21 cellular contexts compared by ENCODE assay signal in genomic region chr3:153038779-153039178, GRCh38.
DNase-seq lines count a peak whose midpoint lies in the region; ATAC-seq, FAIRE-seq and TF ChIP-seq lines count a peak whose summit lies in the region.
"Had no signal": no experiment of that assay in that cellular context is flagged by ENCODE, and none has a peak within 500 bp of the region (broad histone marks: within the 10 kb centered on the region; RNA-seq: fewer than 3 reads in every experiment).

No MANE protein-coding gene starts in this region.

- WGBS in right cardiac atrium: 67% methylated on average over 9 of the region's 9 CpGs
- 10 to 54% (median 28%) methylated on average over 9 of the region's 9 CpGs for WGBS in small intestine, 3 donors

- no peak overlapping the region for H3K27ac Mint-ChIP-seq in activated CD4-positive, alpha-beta T cell treated with anti-CD3 and anti-CD28 coated beads for 36 hours

- H3K27ac ChIP-seq in left ventricle myocardium inferior (replicated peaks): peak overlapping the region; percentile 46
- H3K27ac ChIP-seq in right cardiac atrium (ENCODE audit: low read length): no peak overlapping the region
- no peak overlapping the region for H3K27ac ChIP-seq in small intestine (ENCODE audit: low read depth in 1 of 2, low read length in 1 of 2)
- H3K27ac ChIP-seq: neutrophil, right atrium auricular region had no signal

- peaks cover 3% of the 10 kb centered on the region for H3K4me1 Mint-ChIP-seq in activated CD4-positive, alpha-beta T cell treated with anti-CD3 and anti-CD28 coated beads for 36 hours

- H3K4me3 ChIP-seq in left ventricle myocardium inferior (no peak overlapping the region), right cardiac atrium (ENCODE audit: low read length) (no peak overlapping the region), fibroblast of mammary gland (ENCODE audit: control insufficient read depth, low read depth, low read length) (no peak overlapping the region), small intestine (ENCODE audit: low read depth in 1 of 2, low read length in 2 of 2) (no peak overlapping the region)
- H3K4me3 ChIP-seq: right atrium auricular region had no signal

- no peaks in the 10 kb centered on the region for H3K9me3 Mint-ChIP-seq in activated CD4-positive, alpha-beta T cell treated with anti-CD3 and anti-CD28 coated beads for 36 hours (ENCODE audit: low read depth)

- no peak for TF ChIP-seq CTCF in left ventricle myocardium inferior (IDR thresholded peaks at IDR 0.05; ENCODE audit: borderline replicate concordance)
- no peak for TF ChIP-seq CTCF in fibroblast of mammary gland (conservative IDR thresholded peaks at IDR 0.05; ENCODE audit: control insufficient read depth, insufficient read depth, low read depth, low read length)

- no peaks in the 10 kb centered on the region for H3K27me3 ChIP-seq in left ventricle myocardium inferior (ENCODE audit: low read depth)
- H3K27me3 ChIP-seq in right cardiac atrium (ENCODE audit: control insufficient read depth, insufficient read depth): no peaks in the 10 kb centered on the region
- H3K27me3 ChIP-seq in small intestine (ENCODE audit: control insufficient read depth in 2 of 2, insufficient read depth in 2 of 2, low read length in 2 of 2): no peaks in the 10 kb centered on the region
- H3K27me3 ChIP-seq: neutrophil, right atrium auricular region had no signal

- CTCF ChIA-PET in activated CD4-positive, alpha-beta T cell treated with anti-CD3 and anti-CD28 coated beads for 36 hours (lab: Charles Lee): no interaction called here

- no peak for ATAC-seq in right cardiac atrium
- ATAC-seq in activated CD4-positive, alpha-beta T cell treated with anti-CD3 and anti-CD28 coated beads for 36 hours: no peak
- ATAC-seq: Panc1 had no signal

- H3K9me3 ChIP-seq in left ventricle myocardium inferior (replicated peaks) (no peaks in the 10 kb centered on the region), right cardiac atrium (ENCODE audit: control insufficient read depth, low read length) (no peaks in the 10 kb centered on the region), small intestine (ENCODE audit: control insufficient read depth, low read depth) (no peaks in the 10 kb centered on the region)
- H3K9me3 ChIP-seq: neutrophil, right atrium auricular region had no signal

- H3K4me3 Mint-ChIP-seq in activated CD4-positive, alpha-beta T cell treated with anti-CD3 and anti-CD28 coated beads for 36 hours: no peak overlapping the region

- no peaks in the 10 kb centered on the region for H3K36me3 ChIP-seq in left ventricle myocardium inferior
- H3K36me3 ChIP-seq in small intestine (ENCODE audit: control insufficient read depth in 2 of 2, insufficient read depth in 2 of 2, low read length in 2 of 2): no peaks in the 10 kb centered on the region
- H3K36me3 ChIP-seq: neutrophil, right atrium auricular region had no signal

- no peak for FAIRE-seq in small intestine (lab: Jason Lieb, UNC)
- FAIRE-seq: GM18507 had no signal

- H3K4me1 ChIP-seq in left ventricle myocardium inferior (no peaks in the 10 kb centered on the region), right cardiac atrium (ENCODE audit: control insufficient read depth, insufficient read depth, low read length) (no peaks in the 10 kb centered on the region), small intestine (ENCODE audit: control insufficient read depth in 2 of 2, insufficient read depth in 1 of 2, low read depth in 1 of 2, low read length in 1 of 2) (no peaks in the 10 kb centered on the region)

- intact Hi-C loops in left ventricle myocardium inferior (cut with micrococcal nuclease) (no loop called here), right cardiac atrium (cut with DNase I) (no loop called here)
- intact Hi-C loops in activated CD4-positive, alpha-beta T cell treated with anti-CD3 and anti-CD28 coated beads for 36 hours (cut with DNase I, micrococcal nuclease): no loop called here

- POLR2A ChIA-PET in activated CD4-positive, alpha-beta T cell treated with anti-CD3 and anti-CD28 coated beads for 36 hours (lab: Charles Lee): no interaction called here

- H3K36me3 Mint-ChIP-seq in activated CD4-positive, alpha-beta T cell treated with anti-CD3 and anti-CD28 coated beads for 36 hours (ENCODE audit: low read depth): no peaks in the 10 kb centered on the region

- peaks cover 2% of the 10 kb centered on the region for H3K27me3 Mint-ChIP-seq in activated CD4-positive, alpha-beta T cell treated with anti-CD3 and anti-CD28 coated beads for 36 hours

- DNase-seq in left ventricle myocardium inferior: no peak
- no peak for DNase-seq in right cardiac atrium
- peak; percentile 36 for DNase-seq in RPMI7951 (ENCODE audit: low read depth)
- DNase-seq in fibroblast of mammary gland (ENCODE audit: low read depth): peak; percentile 50
- DNase-seq in small intestine: peak; percentile 41
- no peak for DNase-seq in SHP77 treated with DMSO at 0.1 percent for 48 hours (lab: John Stamatoyannopoulos, UW)
- no peak for DNase-seq in activated CD4-positive, alpha-beta T cell treated with anti-CD3 and anti-CD28 coated beads for 36 hours
- DNase-seq in GM19238 (ENCODE audit: insufficient read length, low spot score): no peak
- DNase-seq: activated CD4-positive, alpha-beta T cell treated with anti-CD3 and anti-CD28 coated beads, Interleukin-2, amount 50 U/mL, for 1 hour; activated naive CD4-positive, alpha-beta T cell treated with Interleukin-2 at 50 U/mL for 16 hours; anterior cingulate cortex; DND-41; foreskin fibroblast; NCI-H82; stimulated activated naive CD4-positive, alpha-beta T cell; SW 1271; trophoblast cell had no signal

Comparison
In these comparisons a context has a peak if more than half of its experiments do, and no peak if none do; other contexts are left out.
1. DNase-seq: peak in RPMI7951 (single experiment), fibroblast of mammary gland (single experiment) and small intestine (single experiment); none in left ventricle myocardium inferior (single experiment), right cardiac atrium (0 of 3), SHP77 treated with DMSO at 0.1 percent for 48 hours (single experiment), activated CD4-positive, alpha-beta T cell treated with anti-CD3 and anti-CD28 coated beads for 36 hours (single experiment) and GM19238 (single experiment).